In genomic region chr5:96772542-96772941, GRCh38 we compare ENCODE assay signal across 15 cellular contexts.
"Had no signal": no experiment of that assay in that cellular context is flagged by ENCODE, and none has a peak within 500 bp of the region (broad histone marks: within the 10 kb centered on the region; RNA-seq: fewer than 3 reads in every experiment).

No MANE protein-coding gene starts in this region.

- H3K9me3 ChIP-seq: thyroid gland had no signal

- FAIRE-seq: endothelial cell of umbilical vein, urothelium cell line had no signal

- H3K27ac ChIP-seq: parathyroid adenoma, SK-N-MC, thyroid gland had no signal

- H3K27me3 ChIP-seq: thyroid gland had no signal

- DNase-seq: activated CD4-positive, alpha-beta T cell treated with anti-CD3 and anti-CD28 coated beads, Interleukin-2, amount 50 U/mL, for 48 hours; amniotic stem cell; caudate nucleus; cortex of kidney; effector CD8-positive, alpha-beta T cell; foreskin fibroblast; head of caudate nucleus; mesenchymal stem cell; stimulated activated CD4-positive, alpha-beta T cell treated with anti-CD3 and anti-CD28 coated beads, Interleukin-2, amount 100 ng/mL, for 24 hours; T1000; thyroid gland had no signal

- H3K4me3 ChIP-seq: SK-N-MC, thyroid gland had no signal
